20 cellular contexts compared by ENCODE assay signal in the genomic region with DNA sequence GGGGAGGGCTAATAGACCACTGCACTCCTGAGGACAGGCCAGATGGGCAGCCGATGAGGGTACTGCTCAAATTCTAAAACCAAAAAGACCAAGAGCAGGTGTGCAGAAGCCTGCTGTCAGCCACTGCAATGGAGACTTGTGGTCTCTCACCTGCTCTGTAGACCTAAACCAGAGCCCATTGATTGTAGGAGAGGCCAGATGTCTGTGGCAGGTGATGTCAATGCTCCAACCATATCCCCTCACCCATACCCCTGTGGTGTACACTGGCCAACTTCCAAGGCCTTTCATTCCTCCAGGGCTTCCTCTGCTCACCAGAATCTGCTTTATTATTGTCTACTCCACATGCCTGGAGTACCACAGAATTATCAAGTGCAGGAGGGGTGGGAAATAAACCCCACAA.
"Had no signal": no experiment of that assay in that cellular context is flagged by ENCODE, and none has a peak within 500 bp of the region (broad histone marks: within the 10 kb centered on the region; RNA-seq: fewer than 3 reads in every experiment).

No MANE protein-coding gene starts in this region.

- H3K27me3 ChIP-seq: adrenal gland, ascending aorta, hepatocyte, tibial artery had no signal

- ATAC-seq: activated CD4-positive, CD25-positive, alpha-beta regulatory T cell treated with anti-CD3 and anti-CD28 coated beads, Interleukin-2, amount 50 U/mL, for 24 hours; activated CD8-positive, alpha-beta T cell treated with anti-CD3 and anti-CD28 coated beads for 36 hours; effector memory CD8-positive, alpha-beta T cell; esophagus mucosa; natural killer cell; stimulated activated effector memory CD8-positive, alpha-beta T cell treated with anti-CD3 and anti-CD28 coated beads, Interleukin-12 subunit alpha, Interleukin-12 subunit beta, amount 100 ng/mL, for 72 hours; stimulated activated naive CD8-positive, alpha-beta T cell treated with anti-CD3 and anti-CD28 coated beads, Interleukin-15, amount 100 ng/mL, for 72 hours had no signal

- H3K27ac ChIP-seq: adrenal gland, ascending aorta, hepatocyte, left ventricle myocardium inferior, tibial artery, VCaP had no signal

- H3K27me3 Mint-ChIP-seq: activated CD8-positive, alpha-beta T cell treated with anti-CD3 and anti-CD28 coated beads for 36 hours; stimulated activated naive CD8-positive, alpha-beta T cell treated with anti-CD3 and anti-CD28 coated beads, Interleukin-15, amount 100 ng/mL, for 72 hours had no signal

- H3K36me3 Mint-ChIP-seq: immature natural killer cell; natural killer cell; stimulated activated effector memory CD8-positive, alpha-beta T cell treated with anti-CD3 and anti-CD28 coated beads, Interleukin-12 subunit alpha, Interleukin-12 subunit beta, amount 100 ng/mL, for 72 hours had no signal

- H3K27ac Mint-ChIP-seq: activated CD4-positive, alpha-beta T cell treated with anti-CD3 and anti-CD28 coated beads, Interleukin-2, amount 10 ng/mL, durations not matched to agents 7 days and 5 days; activated CD8-positive, alpha-beta T cell treated with anti-CD3 and anti-CD28 coated beads for 36 hours; activated naive CD8-positive, alpha-beta T cell; effector memory CD8-positive, alpha-beta T cell; immature natural killer cell; natural killer cell; stimulated activated effector memory CD8-positive, alpha-beta T cell treated with anti-CD3 and anti-CD28 coated beads, Interleukin-12 subunit alpha, Interleukin-12 subunit beta, amount 100 ng/mL, for 72 hours; stimulated activated naive CD8-positive, alpha-beta T cell treated with anti-CD3 and anti-CD28 coated beads, Interleukin-15, amount 100 ng/mL, for 72 hours had no signal

- H3K9me3 Mint-ChIP-seq: central memory CD8-positive, alpha-beta T cell; immature natural killer cell; natural killer cell; stimulated activated effector memory CD8-positive, alpha-beta T cell treated with anti-CD3 and anti-CD28 coated beads, Interleukin-12 subunit alpha, Interleukin-12 subunit beta, amount 100 ng/mL, for 72 hours had no signal

- H3K4me3 ChIP-seq: adrenal gland, ascending aorta, hepatocyte, left ventricle myocardium inferior, tibial artery had no signal

- H3K4me1 Mint-ChIP-seq: activated CD4-positive, alpha-beta T cell treated with anti-CD3 and anti-CD28 coated beads, Interleukin-2, amount 10 ng/mL, durations not matched to agents 7 days and 5 days; central memory CD8-positive, alpha-beta T cell; immature natural killer cell; natural killer cell; stimulated activated effector memory CD8-positive, alpha-beta T cell treated with anti-CD3 and anti-CD28 coated beads, Interleukin-12 subunit alpha, Interleukin-12 subunit beta, amount 100 ng/mL, for 72 hours; stimulated activated naive CD8-positive, alpha-beta T cell treated with anti-CD3 and anti-CD28 coated beads, Interleukin-15, amount 100 ng/mL, for 72 hours had no signal

- H3K4me1 ChIP-seq: adrenal gland, ascending aorta, left ventricle myocardium inferior, tibial artery had no signal

- H3K9me3 ChIP-seq: ascending aorta had no signal

- H3K36me3 ChIP-seq: adrenal gland, ascending aorta, left ventricle myocardium inferior, tibial artery had no signal

- DNase-seq: activated CD4-positive, alpha-beta T cell treated with anti-CD3 and anti-CD28 coated beads, Interleukin-2, amount 10 ng/mL, durations not matched to agents 7 days and 5 days; activated CD8-positive, alpha-beta T cell treated with anti-CD3 and anti-CD28 coated beads for 36 hours; activated T-cell treated with anti-CD3 and anti-CD28 coated beads, Interleukin-2, amount 50 U/mL, for 1 hour; adrenal gland; effector memory CD8-positive, alpha-beta T cell; foreskin melanocyte; immature natural killer cell; left ventricle myocardium inferior; natural killer cell; stimulated activated CD4-positive, alpha-beta T cell treated with anti-CD3 and anti-CD28 coated beads, Interleukin-1b, Interleukin-23, amount 100 ng/mL, for 48 hours; stimulated activated naive CD8-positive, alpha-beta T cell treated with anti-CD3 and anti-CD28 coated beads, Interleukin-15, amount 100 ng/mL, for 72 hours; tibial artery had no signal

- H3K4me3 Mint-ChIP-seq: activated CD4-positive, alpha-beta T cell treated with anti-CD3 and anti-CD28 coated beads, Interleukin-2, amount 10 ng/mL, durations not matched to agents 7 days and 5 days; activated CD8-positive, alpha-beta T cell treated with anti-CD3 and anti-CD28 coated beads for 36 hours; activated naive CD8-positive, alpha-beta T cell; central memory CD8-positive, alpha-beta T cell; effector memory CD8-positive, alpha-beta T cell; immature natural killer cell; natural killer cell; stimulated activated effector memory CD8-positive, alpha-beta T cell treated with anti-CD3 and anti-CD28 coated beads, Interleukin-12 subunit alpha, Interleukin-12 subunit beta, amount 100 ng/mL, for 72 hours; stimulated activated naive CD8-positive, alpha-beta T cell treated with anti-CD3 and anti-CD28 coated beads, Interleukin-15, amount 100 ng/mL, for 72 hours had no signal
